Comparison of ENCODE assay signal across 11 cellular contexts in the genomic region with DNA sequence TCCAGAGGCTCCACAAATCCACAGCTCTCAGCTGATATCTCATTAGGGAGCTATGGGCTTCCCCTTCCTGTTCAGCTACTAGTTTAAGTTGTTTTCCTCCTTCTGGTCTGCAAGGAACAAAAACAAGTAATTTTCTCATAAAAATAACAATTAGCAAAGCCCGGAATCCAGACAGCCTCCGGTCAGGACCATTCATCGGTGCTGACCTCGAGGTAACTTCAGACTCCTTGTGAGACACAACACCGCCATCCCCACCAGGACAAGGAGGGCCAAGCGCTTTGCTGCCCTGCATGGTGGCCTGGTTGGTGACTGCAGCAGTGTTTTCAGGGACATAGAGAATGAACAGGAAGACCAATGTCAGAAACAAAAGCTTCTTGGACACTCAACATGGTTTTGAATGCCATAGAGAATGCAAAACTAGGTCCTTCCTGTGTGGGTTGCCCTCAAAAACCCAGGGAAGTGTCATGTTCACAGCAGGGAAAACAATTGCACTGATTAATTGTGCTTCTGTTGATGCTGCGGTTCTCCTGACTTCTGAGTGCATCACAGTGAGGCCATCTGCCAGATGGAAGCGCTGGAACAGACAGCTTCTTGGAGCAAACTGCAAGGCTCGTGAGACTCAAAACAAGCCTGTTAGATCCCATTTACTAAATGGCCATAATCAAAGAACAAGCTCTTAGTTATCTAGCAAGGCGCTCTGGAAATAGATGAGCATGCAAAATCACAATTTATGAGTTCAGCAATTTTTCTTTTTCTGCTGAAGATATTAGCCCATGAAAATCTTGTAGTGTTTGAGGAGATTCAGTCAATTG.
A peak's percentile ranks its signal among the peaks of the same experiment; 100 is the strongest.
DNase-seq lines count a peak whose midpoint lies in the region; ATAC-seq and TF ChIP-seq lines count a peak whose summit lies in the region.
"Had no signal": no experiment of that assay in that cellular context is flagged by ENCODE, and none has a peak within 500 bp of the region (broad histone marks: within the 10 kb centered on the region; RNA-seq: fewer than 3 reads in every experiment).

No MANE protein-coding gene starts in this region.

- ATAC-seq in activated naive CD8-positive, alpha-beta T cell treated with anti-CD3 and anti-CD28 coated beads, Interleukin-2, amount 10 ng/mL, durations not matched to agents 7 days and 5 days (ENCODE audit: low read depth) = no peak
- no peak for ATAC-seq in activated naive CD8-positive, alpha-beta T cell treated with anti-CD3 and anti-CD28 coated beads, Interleukin-2, amount 50 U/mL, for 24 hours
- ATAC-seq in upper lobe of left lung (ENCODE audit: low FRiP score in 2 of 2) = no peak
- ATAC-seq in naive thymus-derived CD8-positive, alpha-beta T cell = no peak
- ATAC-seq: activated CD4-positive, alpha-beta T cell treated with anti-CD3 and anti-CD28 coated beads for 36 hours had no signal

- no peak overlapping the region for H3K9ac ChIP-seq in muscle layer of colon (ENCODE audit: low read length)

- 69 to 72% methylated on average over 10 of the region's 10 CpGs for WGBS in upper lobe of left lung, 2 donors

- H3K27me3 ChIP-seq in muscle layer of colon (ENCODE audit: control insufficient read depth in 1 of 2, insufficient read depth in 2 of 2, low read length in 2 of 2) (no peaks in the 10 kb centered on the region), upper lobe of left lung (no peaks in the 10 kb centered on the region)

- DNase-seq in activated naive CD8-positive, alpha-beta T cell treated with anti-CD3 and anti-CD28 coated beads, Interleukin-2, amount 10 ng/mL, durations not matched to agents 7 days and 5 days = no peak
- no peak for DNase-seq in activated naive CD8-positive, alpha-beta T cell treated with anti-CD3 and anti-CD28 coated beads, Interleukin-2, amount 50 U/mL, for 24 hours
- DNase-seq in endothelial cell (ENCODE audit: low spot score) (no peak), upper lobe of left lung (no peak), NAMALWA (ENCODE audit: low spot score) (no peak)
- no peak for DNase-seq in stimulated activated naive CD4-positive, alpha-beta T cell (lab: John Stamatoyannopoulos, UW)
- no peak for DNase-seq in naive thymus-derived CD8-positive, alpha-beta T cell
- DNase-seq: activated CD4-positive, alpha-beta T cell treated with anti-CD3 and anti-CD28 coated beads for 36 hours; CD8-positive, alpha-beta memory T cell; NCI-H226 had no signal

- H3K9me3 Mint-ChIP-seq in activated naive CD8-positive, alpha-beta T cell treated with anti-CD3 and anti-CD28 coated beads, Interleukin-2, amount 10 ng/mL, durations not matched to agents 7 days and 5 days = no peaks in the 10 kb centered on the region
- H3K9me3 Mint-ChIP-seq in activated naive CD8-positive, alpha-beta T cell treated with anti-CD3 and anti-CD28 coated beads, Interleukin-2, amount 50 U/mL, for 24 hours = no peaks in the 10 kb centered on the region
- no peaks in the 10 kb centered on the region for H3K9me3 Mint-ChIP-seq in endothelial cell (ENCODE audit: unreplicated experiment)
- no peaks in the 10 kb centered on the region for H3K9me3 Mint-ChIP-seq in naive thymus-derived CD8-positive, alpha-beta T cell
- H3K9me3 Mint-ChIP-seq: CD8-positive, alpha-beta memory T cell had no signal

- POLR2A ChIA-PET in activated naive CD8-positive, alpha-beta T cell treated with anti-CD3 and anti-CD28 coated beads, Interleukin-2, amount 10 ng/mL, durations not matched to agents 7 days and 5 days (lab: Charles Lee) = no interaction called here
- POLR2A ChIA-PET in naive thymus-derived CD8-positive, alpha-beta T cell (lab: Charles Lee) = no interaction called here

- no peak for TF ChIP-seq POLR2A in upper lobe of left lung (IDR thresholded peaks at IDR 0.05)

- no peak for TF ChIP-seq EP300 in upper lobe of left lung (IDR thresholded peaks at IDR 0.05)

- TF ChIP-seq CTCF in endothelial cell (IDR thresholded peaks at IDR 0.05; ENCODE audit: unreplicated experiment) = no peak
- TF ChIP-seq CTCF in upper lobe of left lung (IDR thresholded peaks at IDR 0.05) = no peak

- H3K4me3 ChIP-seq in muscle layer of colon (ENCODE audit: low read depth in 1 of 2, low read length in 2 of 2) (no peak overlapping the region), upper lobe of left lung (no peak overlapping the region)

- H3K9me3 ChIP-seq in muscle layer of colon (ENCODE audit: low read length) (no peaks in the 10 kb centered on the region), upper lobe of left lung (no peaks in the 10 kb centered on the region)

- H3K4me1 Mint-ChIP-seq in activated naive CD8-positive, alpha-beta T cell treated with anti-CD3 and anti-CD28 coated beads, Interleukin-2, amount 10 ng/mL, durations not matched to agents 7 days and 5 days = peaks cover 23% of the 10 kb centered on the region
- peaks cover 27% of the 10 kb centered on the region for H3K4me1 Mint-ChIP-seq in activated naive CD8-positive, alpha-beta T cell treated with anti-CD3 and anti-CD28 coated beads, Interleukin-2, amount 50 U/mL, for 24 hours
- peaks cover 89% of the 10 kb centered on the region for H3K4me1 Mint-ChIP-seq in endothelial cell (ENCODE audit: unreplicated experiment)
- H3K4me1 Mint-ChIP-seq in naive thymus-derived CD8-positive, alpha-beta T cell = peaks cover 10 to 16% (median 13%) of the 10 kb centered on the region in 4 donors

- H3K36me3 Mint-ChIP-seq in activated naive CD8-positive, alpha-beta T cell treated with anti-CD3 and anti-CD28 coated beads, Interleukin-2, amount 10 ng/mL, durations not matched to agents 7 days and 5 days = peaks cover 13% of the 10 kb centered on the region
- H3K36me3 Mint-ChIP-seq in activated naive CD8-positive, alpha-beta T cell treated with anti-CD3 and anti-CD28 coated beads, Interleukin-2, amount 50 U/mL, for 24 hours (ENCODE audit: low read depth) = no peaks in the 10 kb centered on the region
- H3K36me3 Mint-ChIP-seq in endothelial cell (ENCODE audit: low read depth, unreplicated experiment) = peaks cover 4% of the 10 kb centered on the region
- peaks cover 0 to 3% (median 0%) of the 10 kb centered on the region in 3 donors for H3K36me3 Mint-ChIP-seq in naive thymus-derived CD8-positive, alpha-beta T cell

- no peaks in the 10 kb centered on the region for H3K27me3 Mint-ChIP-seq in activated naive CD8-positive, alpha-beta T cell treated with anti-CD3 and anti-CD28 coated beads, Interleukin-2, amount 10 ng/mL, durations not matched to agents 7 days and 5 days
- H3K27me3 Mint-ChIP-seq in activated naive CD8-positive, alpha-beta T cell treated with anti-CD3 and anti-CD28 coated beads, Interleukin-2, amount 50 U/mL, for 24 hours = no peaks in the 10 kb centered on the region
- H3K27me3 Mint-ChIP-seq in endothelial cell (ENCODE audit: unreplicated experiment) = peaks cover 12% of the 10 kb centered on the region
- no peaks in the 10 kb centered on the region for H3K27me3 Mint-ChIP-seq in naive thymus-derived CD8-positive, alpha-beta T cell
- H3K27me3 Mint-ChIP-seq: activated CD4-positive, alpha-beta T cell treated with anti-CD3 and anti-CD28 coated beads for 36 hours had no signal

- H3K4me1 ChIP-seq in muscle layer of colon (ENCODE audit: insufficient read depth, low read length) (peaks cover 28% of the 10 kb centered on the region), upper lobe of left lung (peaks cover 54 to 86% (median 65%) of the 10 kb centered on the region in 4 donors)

- no peaks in the 10 kb centered on the region for H3K36me3 ChIP-seq in muscle layer of colon (ENCODE audit: insufficient read depth, low read length)
- H3K36me3 ChIP-seq in upper lobe of left lung = no peaks in the 10 kb centered on the region

- H3K27ac Mint-ChIP-seq in activated naive CD8-positive, alpha-beta T cell treated with anti-CD3 and anti-CD28 coated beads, Interleukin-2, amount 10 ng/mL, durations not matched to agents 7 days and 5 days = peak overlapping the region; percentile 43
- no peak overlapping the region for H3K27ac Mint-ChIP-seq in activated naive CD8-positive, alpha-beta T cell treated with anti-CD3 and anti-CD28 coated beads, Interleukin-2, amount 50 U/mL, for 24 hours
- peak overlapping the region; percentile 72 for H3K27ac Mint-ChIP-seq in endothelial cell (ENCODE audit: unreplicated experiment)
- H3K27ac Mint-ChIP-seq in naive thymus-derived CD8-positive, alpha-beta T cell = peak overlapping the region in 3 of 10 donors; percentile 11 to 22 (median 19)
- H3K27ac Mint-ChIP-seq: activated CD4-positive, alpha-beta T cell treated with anti-CD3 and anti-CD28 coated beads for 36 hours had no signal

- peak overlapping the region; percentile 17 for H3K27ac ChIP-seq in muscle layer of colon (ENCODE audit: low read depth, low read length)
- peak overlapping the region in 3 of 4 donors; percentile 70 to 82 (median 74) for H3K27ac ChIP-seq in upper lobe of left lung

- no peak overlapping the region for H3K4me3 Mint-ChIP-seq in activated naive CD8-positive, alpha-beta T cell treated with anti-CD3 and anti-CD28 coated beads, Interleukin-2, amount 10 ng/mL, durations not matched to agents 7 days and 5 days
- H3K4me3 Mint-ChIP-seq in activated naive CD8-positive, alpha-beta T cell treated with anti-CD3 and anti-CD28 coated beads, Interleukin-2, amount 50 U/mL, for 24 hours = no peak overlapping the region
- no peak overlapping the region for H3K4me3 Mint-ChIP-seq in endothelial cell (ENCODE audit: unreplicated experiment)
- no peak overlapping the region for H3K4me3 Mint-ChIP-seq in naive thymus-derived CD8-positive, alpha-beta T cell
- H3K4me3 Mint-ChIP-seq: activated CD4-positive, alpha-beta T cell treated with anti-CD3 and anti-CD28 coated beads for 36 hours; CD8-positive, alpha-beta memory T cell had no signal
